9 cellular contexts compared by ENCODE assay signal in the genomic region with DNA sequence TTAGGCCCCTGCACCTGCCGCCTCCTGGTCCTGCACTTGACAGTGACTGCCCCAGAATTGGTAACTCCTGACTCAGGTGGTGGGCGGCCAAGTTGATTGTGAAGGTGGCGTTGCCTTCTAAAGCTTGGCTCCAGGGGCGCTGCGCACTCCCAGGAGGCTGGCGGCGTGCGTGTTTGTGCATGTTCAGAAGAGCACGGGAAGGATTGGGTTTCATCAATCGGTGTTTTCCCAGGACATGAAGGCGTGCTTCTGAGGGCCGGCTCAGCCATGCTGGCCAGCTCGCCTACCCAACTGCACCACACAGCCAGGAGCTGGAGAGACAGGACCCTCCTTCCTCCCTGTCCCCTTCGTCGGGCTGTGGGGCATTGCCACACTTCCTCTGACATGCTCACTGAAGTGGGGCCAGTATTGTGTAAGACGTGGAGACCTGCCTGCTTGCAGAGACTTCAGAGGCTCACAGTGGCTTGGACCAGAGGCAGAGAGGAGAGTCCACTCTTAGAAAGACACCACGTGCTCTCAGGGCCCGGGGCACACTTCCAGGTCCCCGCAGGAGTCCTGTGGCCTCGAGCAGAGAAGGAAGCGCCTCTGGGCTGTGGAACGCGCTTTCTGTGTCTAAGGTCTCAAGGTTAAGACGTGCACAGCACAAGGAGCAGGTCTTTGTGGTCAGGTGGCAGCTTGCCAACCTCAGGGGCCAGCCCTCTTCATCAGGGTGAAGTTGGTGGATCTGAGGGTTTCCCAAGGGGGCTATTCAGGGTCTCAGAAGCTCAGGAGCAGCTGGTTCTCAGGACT.
DNase-seq lines count a peak whose midpoint lies in the region; ATAC-seq and TF ChIP-seq lines count a peak whose summit lies in the region.
"Had no signal": no experiment of that assay in that cellular context is flagged by ENCODE, and none has a peak within 500 bp of the region (broad histone marks: within the 10 kb centered on the region; RNA-seq: fewer than 3 reads in every experiment).

No MANE protein-coding gene starts in this region.

- ATAC-seq in GM18909 (IDR thresholded peaks at IDR 0.05; ENCODE audit: poor library complexity, unreplicated experiment) = no peak

- H4K20me1 ChIP-seq in DOHH2 (ENCODE audit: control insufficient read depth, insufficient read depth, low read depth, low read length) = peaks cover 4% of the 10 kb centered on the region; the same call in 1 of the 2 replicates

- peaks cover 76% of the 10 kb centered on the region for H3K4me1 Mint-ChIP-seq in dendritic cell treated with granulocyte-macrophage colony-stimulating factor and Interleukin-4, amounts not matched to agents 40 ng/mL and 50 ng/mL, for 4 days (ENCODE audit: low read depth)

- H3K27ac ChIP-seq in DOHH2 (ENCODE audit: low read depth, low read length) = no peak overlapping the region

- no peaks in the 10 kb centered on the region for H3K27me3 Mint-ChIP-seq in dendritic cell treated with granulocyte-macrophage colony-stimulating factor and Interleukin-4, amounts not matched to agents 40 ng/mL and 50 ng/mL, for 4 days
- H3K27me3 Mint-ChIP-seq: activated B cell treated with CpG ODN at 0.5 μM for 24 hours had no signal

- no peaks in the 10 kb centered on the region for H3K27me3 ChIP-seq in DOHH2 (ENCODE audit: control insufficient read depth, low read length)

- peak overlapping the region; percentile 38 for H3K4me2 ChIP-seq in DOHH2 (ENCODE audit: low read length)

- peaks cover 69% of the 10 kb centered on the region for H3K79me2 ChIP-seq in DOHH2 (ENCODE audit: control insufficient read depth, low read length)

- no peak overlapping the region for H3K4me3 Mint-ChIP-seq in dendritic cell treated with granulocyte-macrophage colony-stimulating factor and Interleukin-4, amounts not matched to agents 40 ng/mL and 50 ng/mL, for 4 days

- intact Hi-C loops in dendritic cell treated with granulocyte-macrophage colony-stimulating factor and Interleukin-4, amounts not matched to agents 40 ng/mL and 50 ng/mL, for 4 days (cut with micrococcal nuclease) = no loop called here

- H3K27ac Mint-ChIP-seq in dendritic cell treated with granulocyte-macrophage colony-stimulating factor and Interleukin-4, amounts not matched to agents 40 ng/mL and 50 ng/mL, for 4 days = peak overlapping the region; percentile 68
- H3K27ac Mint-ChIP-seq: activated B cell treated with CpG ODN at 0.5 μM for 24 hours had no signal

- peaks cover 37% of the 10 kb centered on the region for H3K4me1 ChIP-seq in DOHH2 (ENCODE audit: control insufficient read depth, low read length)

- no peaks in the 10 kb centered on the region for H3F3A ChIP-seq in DOHH2 (ENCODE audit: control insufficient read depth, insufficient read depth)

- H3K9me2 ChIP-seq in DOHH2 (replicated peaks; ENCODE audit: control insufficient read depth, low read length) = no peaks in the 10 kb centered on the region

- H3K4me3 ChIP-seq in DOHH2 (ENCODE audit: low read length) = peak overlapping the region; percentile 12; the same call in 1 of the 2 replicates

- H3K36me3 ChIP-seq in DOHH2 (ENCODE audit: control insufficient read depth, low read length) = peaks cover 8% of the 10 kb centered on the region

- H3K36me3 Mint-ChIP-seq in dendritic cell treated with granulocyte-macrophage colony-stimulating factor and Interleukin-4, amounts not matched to agents 40 ng/mL and 50 ng/mL, for 4 days (ENCODE audit: low read depth) = peaks cover 56% of the 10 kb centered on the region

- DNase-seq in NCI-H2171 treated with DMSO at 0.1 percent for 48 hours (lab: John Stamatoyannopoulos, UW) = peak; percentile 86
- DNase-seq in pons (ENCODE audit: low spot score) = peak; percentile 69
- DNase-seq in activated T-cell treated with anti-CD3 and anti-CD28 coated beads, Interleukin-2, amount 50 U/mL, for 1 hour = no peak
- no peak for DNase-seq in amniotic stem cell (lab: John Stamatoyannopoulos, UW)
- DNase-seq in KG1 (lab: John Stamatoyannopoulos, UW) = no peak
- DNase-seq: activated B cell treated with CpG ODN at 0.5 μM for 24 hours had no signal

- no peak for TF ChIP-seq CTCF in DOHH2 (IDR thresholded peaks at IDR 0.05; ENCODE audit: low read depth, low read length, poor library complexity, severe bottlenecking)

- no peaks in the 10 kb centered on the region for H3K9me3 ChIP-seq in DOHH2 (ENCODE audit: control insufficient read depth, insufficient read depth, low read length)

- H3K9me3 Mint-ChIP-seq in dendritic cell treated with granulocyte-macrophage colony-stimulating factor and Interleukin-4, amounts not matched to agents 40 ng/mL and 50 ng/mL, for 4 days = no peaks in the 10 kb centered on the region
- H3K9me3 Mint-ChIP-seq: activated B cell treated with CpG ODN at 0.5 μM for 24 hours had no signal

Comparison
In these comparisons a context has a peak if more than half of its experiments do, and no peak if none do; other contexts are left out.
1. DNase-seq: peak in NCI-H2171 treated with DMSO at 0.1 percent for 48 hours (single experiment) and pons (single experiment); none in activated T-cell treated with anti-CD3 and anti-CD28 coated beads, Interleukin-2, amount 50 U/mL, for 1 hour (single experiment), amniotic stem cell (single experiment) and KG1 (single experiment).